In the genomic region with DNA sequence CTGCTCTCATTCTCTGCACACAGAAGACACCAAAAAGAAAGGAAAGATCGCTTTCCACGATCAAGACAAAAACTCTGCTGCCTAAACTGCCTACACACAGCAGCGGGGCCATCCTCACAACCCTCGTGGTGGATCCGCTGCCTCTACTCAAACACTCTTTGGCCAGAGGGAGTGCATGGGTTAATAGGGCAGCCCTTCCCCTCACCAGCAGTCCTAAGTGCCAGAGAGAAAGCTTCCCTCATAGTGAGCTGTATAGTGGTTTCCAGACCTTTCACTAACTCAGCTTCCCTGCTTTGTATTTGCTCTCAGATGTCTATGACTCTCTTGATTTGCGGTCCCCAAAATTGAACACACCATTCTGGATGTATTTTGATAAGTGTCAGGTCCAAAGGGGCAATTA, we compare ENCODE assay signal across 36 cellular contexts.
"Had no signal": no experiment of that assay in that cellular context is flagged by ENCODE, and none has a peak within 500 bp of the region (broad histone marks: within the 10 kb centered on the region; RNA-seq: fewer than 3 reads in every experiment).

No MANE protein-coding gene starts in this region.

- H3K27me3 Mint-ChIP-seq: activated CD4-positive, alpha-beta memory T cell treated with anti-CD3 and anti-CD28 coated beads, Interleukin-2, amount 10 ng/mL, durations not matched to agents 7 days and 5 days; activated naive CD8-positive, alpha-beta T cell treated with anti-CD3 and anti-CD28 coated beads, Interleukin-2, amount 50 U/mL, for 24 hours; brain had no signal

- H3K4me1 ChIP-seq: Peyer's patch had no signal

- DNase-seq: activated CD4-positive, alpha-beta memory T cell treated with anti-CD3 and anti-CD28 coated beads, Interleukin-2, amount 10 ng/mL, durations not matched to agents 7 days and 5 days; activated CD4-positive, alpha-beta T cell treated with anti-CD3 and anti-CD28 coated beads for 1 hour; activated CD4-positive, alpha-beta T cell treated with anti-CD3 and anti-CD28 coated beads for 48 hours; activated CD4-positive, CD25-positive, alpha-beta regulatory T cell; activated CD8-positive, alpha-beta memory T cell treated with anti-CD3 and anti-CD28 coated beads for 24 hours; activated gamma-delta T cell; activated naive CD4-positive, alpha-beta T cell treated with Interleukin-2 at 50 U/mL for 16 hours; activated naive CD8-positive, alpha-beta T cell treated with anti-CD3 and anti-CD28 coated beads, Interleukin-2, amount 50 U/mL, for 24 hours; activated T-cell treated with anti-CD3 and anti-CD28 coated beads, Interleukin-2, amount 50 U/mL, for 1 hour; anterior cingulate cortex; caudate nucleus; NCI-H1092 treated with DMSO at 0.1 percent for 48 hours; NCI-H1417; NCI-H146; NCI-H187; NCI-H2029 treated with DMSO at 0.1 percent for 48 hours; NCI-H2107; NCI-H2171; NCI-H510A; NCI-H526; NCI-H748 treated with DMSO at 0.1 percent for 48 hours; NK-92 treated with Interleukin-12 subunit alpha and Interleukin-12 subunit beta, amount 100 ng/mL, for 24 hours; PC-3; Peyer's patch; RPMI8226; SIG-M5; SW 1271; T-helper 1 cell; T-helper 2 cell; T-helper 9 cell had no signal

- H3K27ac Mint-ChIP-seq: activated CD4-positive, alpha-beta memory T cell treated with anti-CD3 and anti-CD28 coated beads, Interleukin-2, amount 10 ng/mL, durations not matched to agents 7 days and 5 days; activated CD8-positive, alpha-beta memory T cell treated with anti-CD3 and anti-CD28 coated beads, Interleukin-2, amount 10 ng/mL, durations not matched to agents 7 days and 5 days; activated naive CD4-positive, alpha-beta T cell treated with anti-CD3 and anti-CD28 coated beads, Interleukin-2, amount 50 U/mL, for 72 hours; activated naive CD8-positive, alpha-beta T cell treated with anti-CD3 and anti-CD28 coated beads, Interleukin-2, amount 50 U/mL, for 24 hours; activated T-helper 2 cell treated with anti-CD3 and anti-CD28 coated beads, Interferon-gamma antibody, Interleukin-2, Interleukin-4, amounts not matched to agents 10 μg/mL and 5 μg/mL and 100 μg/mL, durations not matched to agents 14 hours and 24 hours and 36 hours had no signal

- ATAC-seq: activated CD8-positive, alpha-beta memory T cell treated with anti-CD3 and anti-CD28 coated beads, Interleukin-2, amount 10 ng/mL, durations not matched to agents 7 days and 5 days; activated naive CD4-positive, alpha-beta T cell treated with anti-CD3 and anti-CD28 coated beads, Interleukin-2, amount 50 U/mL, for 72 hours; activated naive CD8-positive, alpha-beta T cell treated with anti-CD3 and anti-CD28 coated beads, Interleukin-2, amount 50 U/mL, for 24 hours; PC-3 had no signal

- H3K4me3 ChIP-seq: Peyer's patch had no signal

- H3K36me3 Mint-ChIP-seq: activated CD8-positive, alpha-beta memory T cell treated with anti-CD3 and anti-CD28 coated beads, Interleukin-2, amount 10 ng/mL, durations not matched to agents 7 days and 5 days; activated naive CD4-positive, alpha-beta T cell treated with anti-CD3 and anti-CD28 coated beads, Interleukin-2, amount 50 U/mL, for 72 hours had no signal

- H3K36me3 ChIP-seq: Peyer's patch had no signal

- H3K4me3 Mint-ChIP-seq: activated CD4-positive, alpha-beta memory T cell treated with anti-CD3 and anti-CD28 coated beads, Interleukin-2, amount 10 ng/mL, durations not matched to agents 7 days and 5 days; activated CD8-positive, alpha-beta memory T cell treated with anti-CD3 and anti-CD28 coated beads, Interleukin-2, amount 10 ng/mL, durations not matched to agents 7 days and 5 days; activated naive CD8-positive, alpha-beta T cell treated with anti-CD3 and anti-CD28 coated beads, Interleukin-2, amount 50 U/mL, for 24 hours; brain had no signal

- H3K27ac ChIP-seq: Peyer's patch, VCaP had no signal

- H3K4me1 Mint-ChIP-seq: activated CD4-positive, alpha-beta memory T cell treated with anti-CD3 and anti-CD28 coated beads, Interleukin-2, amount 10 ng/mL, durations not matched to agents 7 days and 5 days; activated CD8-positive, alpha-beta memory T cell treated with anti-CD3 and anti-CD28 coated beads, Interleukin-2, amount 10 ng/mL, durations not matched to agents 7 days and 5 days; activated naive CD8-positive, alpha-beta T cell treated with anti-CD3 and anti-CD28 coated beads, Interleukin-2, amount 50 U/mL, for 24 hours; brain had no signal

- H3K9me3 ChIP-seq: Peyer's patch had no signal

- FAIRE-seq: bronchial epithelial cell had no signal

- H3K9me3 Mint-ChIP-seq: activated CD4-positive, alpha-beta memory T cell treated with anti-CD3 and anti-CD28 coated beads, Interleukin-2, amount 10 ng/mL, durations not matched to agents 7 days and 5 days; activated naive CD4-positive, alpha-beta T cell treated with anti-CD3 and anti-CD28 coated beads, Interleukin-2, amount 50 U/mL, for 72 hours; activated naive CD8-positive, alpha-beta T cell treated with anti-CD3 and anti-CD28 coated beads, Interleukin-2, amount 50 U/mL, for 24 hours; activated T-helper 2 cell treated with anti-CD3 and anti-CD28 coated beads, Interferon-gamma antibody, Interleukin-2, Interleukin-4, amounts not matched to agents 10 μg/mL and 5 μg/mL and 100 μg/mL, durations not matched to agents 14 hours and 24 hours and 36 hours; brain had no signal

- H3K27me3 ChIP-seq: Peyer's patch had no signal
